ENCODE assay signal across 18 cellular contexts in the genomic region with DNA sequence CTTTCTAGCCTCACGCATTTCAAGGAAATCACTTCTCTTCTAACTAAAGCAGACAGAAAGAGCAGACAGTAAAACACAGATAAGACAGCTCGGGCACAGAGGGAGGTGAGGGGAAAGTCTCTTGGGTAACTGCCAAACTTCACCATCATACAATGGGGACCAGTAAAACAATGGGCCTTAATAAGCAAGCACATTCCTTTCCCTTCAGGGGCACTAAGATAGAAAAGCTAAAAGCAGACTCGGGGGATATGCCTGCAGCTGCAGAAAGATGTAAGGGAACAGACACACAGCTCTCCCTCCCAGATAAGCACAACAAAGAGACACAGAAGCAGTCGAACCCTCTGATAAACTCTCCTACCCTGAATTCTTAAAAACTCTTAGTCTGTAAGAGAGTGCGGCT.
"Had no signal": no experiment of that assay in that cellular context is flagged by ENCODE, and none has a peak within 500 bp of the region (broad histone marks: within the 10 kb centered on the region; RNA-seq: fewer than 3 reads in every experiment).

No MANE protein-coding gene starts in this region.

- H3K27me3 Mint-ChIP-seq: activated naive CD8-positive, alpha-beta T cell treated with anti-CD3 and anti-CD28 coated beads for 36 hours had no signal

- H3K27me3 ChIP-seq: brain microvascular endothelial cell, neutrophil, stomach, upper lobe of right lung had no signal

- H3K4me1 Mint-ChIP-seq: activated naive CD8-positive, alpha-beta T cell treated with anti-CD3 and anti-CD28 coated beads for 36 hours; naive thymus-derived CD4-positive, alpha-beta T cell had no signal

- H3K9me3 ChIP-seq: lower lobe of right lung, neutrophil, upper lobe of right lung had no signal

- H3K4me3 Mint-ChIP-seq: activated naive CD8-positive, alpha-beta T cell treated with anti-CD3 and anti-CD28 coated beads for 36 hours; dendritic cell treated with granulocyte-macrophage colony-stimulating factor and Interleukin-4, amounts not matched to agents 40 ng/mL and 50 ng/mL, for 4 days; naive thymus-derived CD4-positive, alpha-beta T cell had no signal

- H3K9ac ChIP-seq: parathyroid adenoma had no signal

- H3K4me1 ChIP-seq: lower lobe of right lung, parathyroid adenoma, stomach, upper lobe of right lung had no signal

- H3K27ac ChIP-seq: brain microvascular endothelial cell, lower lobe of right lung, neutrophil, parathyroid adenoma, SK-N-MC, stomach, thoracic aorta, upper lobe of right lung had no signal

- H3K36me3 ChIP-seq: brain microvascular endothelial cell, lower lobe of right lung, neutrophil, stomach, thoracic aorta, upper lobe of right lung had no signal

- H3K27ac Mint-ChIP-seq: activated naive CD8-positive, alpha-beta T cell treated with anti-CD3 and anti-CD28 coated beads for 36 hours; dendritic cell treated with granulocyte-macrophage colony-stimulating factor and Interleukin-4, amounts not matched to agents 40 ng/mL and 50 ng/mL, for 4 days; naive thymus-derived CD4-positive, alpha-beta T cell had no signal

- DNase-seq: activated CD4-positive, alpha-beta T cell treated with anti-CD3 and anti-CD28 coated beads for 48 hours; activated gamma-delta T cell treated with Interleukin-2 at 50 U/mL for 16 hours; activated naive CD8-positive, alpha-beta T cell treated with anti-CD3 and anti-CD28 coated beads for 36 hours; amygdala; brain microvascular endothelial cell; cerebellar nuclear complex; left cardiac atrium; lower lobe of right lung; naive thymus-derived CD4-positive, alpha-beta T cell; stimulated activated CD4-positive, alpha-beta T cell treated with anti-CD3 and anti-CD28 coated beads, Interleukin-1b, Interleukin-23, amount 100 ng/mL, for 48 hours; stomach; T-helper 1 cell; upper lobe of right lung had no signal

- H3K4me3 ChIP-seq: lower lobe of right lung, SK-N-MC, stomach, thoracic aorta, upper lobe of right lung had no signal
